1 cellular context compared by ENCODE assay signal in genomic region chr2:63827749-63828148, GRCh38.
A peak's percentile ranks its signal among the peaks of the same experiment; 100 is the strongest.
TF ChIP-seq lines count a peak whose summit lies in the region.

No MANE protein-coding gene starts in this region.

TF ChIP-seq in HepG2, 621 proteins besides CTCF, POLR2A, EP300 and RAD21 (continued from another document and continues in another):
- TF ChIP-seq SNRNP70 (IDR thresholded peaks at IDR 0.05; ENCODE audit: low read depth, low read length) = no peak
- TF ChIP-seq ELF3 (CRISPR knock-in tag; IDR thresholded peaks at IDR 0.05) = peak; percentile 66
- TF ChIP-seq NFYC (CRISPR knock-in tag; IDR thresholded peaks at IDR 0.05) = no peak
- peak; percentile 77 for TF ChIP-seq FOXP4 (CRISPR knock-in tag; IDR thresholded peaks at IDR 0.05)
- TF ChIP-seq PLRG1 (conservative IDR thresholded peaks at IDR 0.05) = no peak
- no peak for TF ChIP-seq NFE2 (CRISPR knock-in tag; IDR thresholded peaks at IDR 0.05)
- no peak for TF ChIP-seq ZNF552 (CRISPR knock-in tag; IDR thresholded peaks at IDR 0.05; ENCODE audit: borderline replicate concordance)
- TF ChIP-seq ZNF17 (CRISPR knock-in tag; IDR thresholded peaks at IDR 0.05) = no peak
- TF ChIP-seq ZNF260 (CRISPR knock-in tag; IDR thresholded peaks at IDR 0.05; ENCODE audit: borderline replicate concordance, low read depth) = no peak
- no peak for TF ChIP-seq SCMH1 (CRISPR knock-in tag; IDR thresholded peaks at IDR 0.05; ENCODE audit: borderline replicate concordance)
- TF ChIP-seq ZNF788 (CRISPR knock-in tag; IDR thresholded peaks at IDR 0.05; ENCODE audit: borderline replicate concordance) = no peak
- no peak for TF ChIP-seq PHF20 (CRISPR knock-in tag; IDR thresholded peaks at IDR 0.05)
- peak; percentile 63 for TF ChIP-seq HDAC2 (CRISPR knock-in tag; IDR thresholded peaks at IDR 0.05)
- no peak for TF ChIP-seq HMG20B (CRISPR knock-in tag; conservative IDR thresholded peaks at IDR 0.05)
- TF ChIP-seq NR2F1 (CRISPR knock-in tag; IDR thresholded peaks at IDR 0.05) = no peak
- no peak for TF ChIP-seq KLF11 (CRISPR knock-in tag; IDR thresholded peaks at IDR 0.05)
- TF ChIP-seq MAZ (IDR thresholded peaks at IDR 0.05; ENCODE audit: borderline replicate concordance, low read depth, low read length) = no peak
- no peak for TF ChIP-seq MAZ (CRISPR knock-in tag; IDR thresholded peaks at IDR 0.05; ENCODE audit: low read depth)
- no peak for TF ChIP-seq ZNF264 (CRISPR knock-in tag; IDR thresholded peaks at IDR 0.05)
- no peak for TF ChIP-seq ZFYVE20 (CRISPR knock-in tag; IDR thresholded peaks at IDR 0.05; ENCODE audit: borderline replicate concordance, low read depth)
- TF ChIP-seq KLF16 (CRISPR knock-in tag; IDR thresholded peaks at IDR 0.05) = 0 out of 4 replicates have a peak, but pooled peaks of 1 of the 2 experiments have one; percentile 27
- no peak for TF ChIP-seq ZNF33A (CRISPR knock-in tag; IDR thresholded peaks at IDR 0.05; ENCODE audit: borderline replicate concordance)
- no peak for TF ChIP-seq ZNF501 (CRISPR knock-in tag; IDR thresholded peaks at IDR 0.05)
- no peak for TF ChIP-seq UBTF (CRISPR knock-in tag; IDR thresholded peaks at IDR 0.05)
- TF ChIP-seq SPEN (CRISPR knock-in tag; IDR thresholded peaks at IDR 0.05; ENCODE audit: low read depth) = no peak
- TF ChIP-seq ZNF317 (CRISPR knock-in tag; IDR thresholded peaks at IDR 0.05) = no peak
- TF ChIP-seq ZNF768 (CRISPR knock-in tag; IDR thresholded peaks at IDR 0.05) = no peak
- no peak for TF ChIP-seq SP140L (CRISPR knock-in tag; IDR thresholded peaks at IDR 0.05; ENCODE audit: borderline replicate concordance)
- TF ChIP-seq IKZF1 (IDR thresholded peaks at IDR 0.05) = no peak
- peak; percentile 26; the same call in 1 of the 2 replicates for TF ChIP-seq ATF7 (IDR thresholded peaks at IDR 0.05)
- peak; percentile 91; the same call in 1 of the 2 replicates for TF ChIP-seq ATF7 (CRISPR knock-in tag; IDR thresholded peaks at IDR 0.05)
- no peak for TF ChIP-seq CBX2 (IDR thresholded peaks at IDR 0.05; ENCODE audit: low read depth, low read length)
- no peak for TF ChIP-seq CBX2 (CRISPR knock-in tag; IDR thresholded peaks at IDR 0.05; ENCODE audit: low read depth)
- no peak for TF ChIP-seq ZNF18 (CRISPR knock-in tag; IDR thresholded peaks at IDR 0.05; ENCODE audit: insufficient replicate concordance)
- no peak for TF ChIP-seq KDM5B (CRISPR knock-in tag; IDR thresholded peaks at IDR 0.05; ENCODE audit: borderline replicate concordance)
- TF ChIP-seq ZNF431 (CRISPR knock-in tag; IDR thresholded peaks at IDR 0.05; ENCODE audit: borderline replicate concordance, low read depth) = no peak
- no peak for TF ChIP-seq GATAD1 (CRISPR knock-in tag; IDR thresholded peaks at IDR 0.05)
- TF ChIP-seq ARID3A (IDR thresholded peaks at IDR 0.05; ENCODE audit: low read depth, low read length) = no peak
- no peak for TF ChIP-seq ZSCAN22 (CRISPR knock-in tag; IDR thresholded peaks at IDR 0.05)
- no peak for TF ChIP-seq ZNF441 (CRISPR knock-in tag; IDR thresholded peaks at IDR 0.05; ENCODE audit: borderline replicate concordance)
- no peak for TF ChIP-seq SNAI1 (CRISPR knock-in tag; IDR thresholded peaks at IDR 0.05; ENCODE audit: borderline replicate concordance)
- peak; percentile 50; the same call in 1 of the 2 replicates for TF ChIP-seq FOXO1 (CRISPR knock-in tag; IDR thresholded peaks at IDR 0.05)
- no peak for TF ChIP-seq HNF1A (IDR thresholded peaks at IDR 0.05; ENCODE audit: low read depth)
- TF ChIP-seq HNF1A (CRISPR knock-in tag; IDR thresholded peaks at IDR 0.05; ENCODE audit: borderline replicate concordance) = peak; percentile 12; the same call in 1 of the 2 replicates
- TF ChIP-seq ZNF121 (CRISPR knock-in tag; IDR thresholded peaks at IDR 0.05) = no peak
- TF ChIP-seq ARID2 (CRISPR knock-in tag; IDR thresholded peaks at IDR 0.05; ENCODE audit: borderline replicate concordance) = no peak
- no peak for TF ChIP-seq HBP1 (CRISPR knock-in tag; IDR thresholded peaks at IDR 0.05; ENCODE audit: low read depth)
- TF ChIP-seq ZNF549 (CRISPR knock-in tag; IDR thresholded peaks at IDR 0.05) = no peak
- TF ChIP-seq ZSCAN29 (CRISPR knock-in tag; conservative IDR thresholded peaks at IDR 0.05) = no peak
- no peak for TF ChIP-seq TRIM24 (CRISPR knock-in tag; IDR thresholded peaks at IDR 0.05)
- TF ChIP-seq YY1 (IDR thresholded peaks at IDR 0.05; ENCODE audit: insufficient read depth, insufficient replicate concordance, low read depth, low read length) = peak; percentile 63
- TF ChIP-seq ZNF451 (CRISPR knock-in tag; IDR thresholded peaks at IDR 0.05) = no peak
- TF ChIP-seq ZNF460 (CRISPR knock-in tag; IDR thresholded peaks at IDR 0.05; ENCODE audit: borderline replicate concordance) = no peak
- peak; percentile 54; the same call in 1 of the 2 replicates for TF ChIP-seq MIER3 (CRISPR knock-in tag; IDR thresholded peaks at IDR 0.05; ENCODE audit: borderline replicate concordance)
- TF ChIP-seq ZNF878 (CRISPR knock-in tag; IDR thresholded peaks at IDR 0.05) = peak; percentile 61; the same call in 1 of the 2 replicates
- TF ChIP-seq ZBTB26 (CRISPR knock-in tag; IDR thresholded peaks at IDR 0.05; ENCODE audit: borderline replicate concordance) = no peak
- TF ChIP-seq SMAD1 (CRISPR knock-in tag; IDR thresholded peaks at IDR 0.05; ENCODE audit: borderline replicate concordance, low read depth) = no peak
- no peak for TF ChIP-seq ZNF280B (CRISPR knock-in tag; IDR thresholded peaks at IDR 0.05; ENCODE audit: borderline replicate concordance)
